15 cellular contexts compared by ENCODE assay signal in genomic region chr2:176471949-176472348, GRCh38.
"Had no signal": no experiment of that assay in that cellular context is flagged by ENCODE, and none has a peak within 500 bp of the region (broad histone marks: within the 10 kb centered on the region; RNA-seq: fewer than 3 reads in every experiment).

No MANE protein-coding gene starts in this region.

- H3K27ac ChIP-seq: gastroesophageal sphincter, left lung, psoas muscle, right lobe of liver had no signal

- H3K9me3 ChIP-seq: gastroesophageal sphincter, left lung, mucosa of descending colon, psoas muscle, right lobe of liver had no signal

- H3K36me3 Mint-ChIP-seq: type B pancreatic cell had no signal

- H3K4me3 Mint-ChIP-seq: activated naive CD4-positive, alpha-beta T cell treated with anti-CD3 and anti-CD28 coated beads, Interleukin-2, amount 10 ng/mL, durations not matched to agents 7 days and 5 days; nephron; type B pancreatic cell had no signal

- H3K27me3 Mint-ChIP-seq: activated naive CD4-positive, alpha-beta T cell treated with anti-CD3 and anti-CD28 coated beads, Interleukin-2, amount 10 ng/mL, durations not matched to agents 7 days and 5 days had no signal

- FAIRE-seq: keratinocyte had no signal

- H3K27me3 ChIP-seq: left lung, right lobe of liver had no signal

- H3K4me1 ChIP-seq: left lung, psoas muscle had no signal

- H3K9me3 Mint-ChIP-seq: activated naive CD4-positive, alpha-beta T cell treated with anti-CD3 and anti-CD28 coated beads, Interleukin-2, amount 10 ng/mL, durations not matched to agents 7 days and 5 days; activated T-helper 2 cell treated with anti-CD3 and anti-CD28 coated beads, Interferon-gamma antibody, Interleukin-2, Interleukin-4, amounts not matched to agents 10 μg/mL and 5 μg/mL and 100 μg/mL, durations not matched to agents 14 hours and 24 hours and 36 hours; nephron had no signal

- DNase-seq: activated CD4-positive, alpha-beta T cell treated with anti-CD3 and anti-CD28 coated beads, Interleukin-2, amount 50 U/mL, for 1 hour; activated naive CD4-positive, alpha-beta T cell treated with anti-CD3 and anti-CD28 coated beads, Interleukin-2, amount 10 ng/mL, durations not matched to agents 7 days and 5 days; central memory CD4-positive, alpha-beta T cell; effector memory CD4-positive, alpha-beta T cell; left lung; mucosa of descending colon; psoas muscle; right lobe of liver; stimulated activated CD4-positive, alpha-beta T cell treated with anti-CD3 and anti-CD28 coated beads, Interleukin-2, amount 100 ng/mL, for 24 hours; stimulated activated naive CD4-positive, alpha-beta T cell had no signal

- H3K4me3 ChIP-seq: gastroesophageal sphincter, left lung, mucosa of descending colon, right lobe of liver had no signal

- H3K27ac Mint-ChIP-seq: activated T-helper 2 cell treated with anti-CD3 and anti-CD28 coated beads, Interferon-gamma antibody, Interleukin-2, Interleukin-4, amounts not matched to agents 10 μg/mL and 5 μg/mL and 100 μg/mL, durations not matched to agents 14 hours and 24 hours and 36 hours; type B pancreatic cell had no signal

- H3K36me3 ChIP-seq: gastroesophageal sphincter, left lung, right lobe of liver had no signal

- ATAC-seq: gastroesophageal sphincter, left lung, mucosa of descending colon, psoas muscle, right lobe of liver had no signal
